ENCODE assay signal across 32 cellular contexts in the genomic region with DNA sequence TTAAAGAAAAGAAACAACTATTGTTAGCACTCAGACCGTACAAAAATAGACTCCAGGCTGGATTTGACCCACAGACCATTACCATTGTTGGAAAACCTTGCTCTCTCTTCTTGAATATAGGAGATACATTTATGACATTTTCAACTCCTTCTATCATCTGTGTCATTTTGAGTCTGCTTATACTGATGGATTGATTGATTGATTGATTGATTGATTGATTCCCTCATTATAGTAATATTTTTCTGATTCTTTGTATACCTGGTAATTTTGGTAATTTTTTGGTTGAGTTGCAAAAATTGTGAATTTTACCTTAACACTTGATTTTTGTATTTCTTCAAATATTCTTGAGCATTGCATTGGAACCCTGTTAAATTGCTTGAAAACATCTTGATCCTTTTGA.
"Had no signal": no experiment of that assay in that cellular context is flagged by ENCODE, and none has a peak within 500 bp of the region (broad histone marks: within the 10 kb centered on the region; RNA-seq: fewer than 3 reads in every experiment).

No MANE protein-coding gene starts in this region.

- H3K4me1 ChIP-seq: adrenal gland, body of pancreas, breast epithelium had no signal

- H3K36me3 ChIP-seq: adrenal gland, brain microvascular endothelial cell, breast epithelium had no signal

- H3K27ac ChIP-seq: adrenal gland, body of pancreas, brain microvascular endothelial cell, breast epithelium, VCaP had no signal

- H3K36me3 Mint-ChIP-seq: activated CD4-positive, alpha-beta memory T cell treated with anti-CD3 and anti-CD28 coated beads for 36 hours; activated naive CD4-positive, alpha-beta T cell treated with anti-CD3 and anti-CD28 coated beads, Interleukin-2, amount 50 U/mL, for 72 hours; activated naive CD8-positive, alpha-beta T cell treated with anti-CD3 and anti-CD28 coated beads for 36 hours had no signal

- H3K4me3 ChIP-seq: adrenal gland, body of pancreas, breast epithelium had no signal

- H3K4me1 Mint-ChIP-seq: activated B cell treated with CpG ODN at 0.5 μM for 24 hours; activated CD4-positive, alpha-beta T cell treated with anti-CD3 and anti-CD28 coated beads, Interleukin-2, amount 10 ng/mL, durations not matched to agents 24 days and 14 days; activated naive CD8-positive, alpha-beta T cell treated with anti-CD3 and anti-CD28 coated beads for 36 hours; activated T-helper 17 cell treated with anti-CD3 and anti-CD28 coated beads, Interleukin-2, amount 50 U/mL, for 72 hours; T-helper 17 cell had no signal

- H3K4me3 Mint-ChIP-seq: activated B cell treated with CpG ODN at 0.5 μM for 24 hours; activated CD4-positive, alpha-beta memory T cell treated with anti-CD3 and anti-CD28 coated beads for 36 hours; activated CD4-positive, alpha-beta T cell treated with anti-CD3 and anti-CD28 coated beads, Interleukin-2, amount 10 ng/mL, durations not matched to agents 24 days and 14 days; activated CD8-positive, alpha-beta T cell treated with anti-CD3 and anti-CD28 coated beads for 36 hours; activated naive CD4-positive, alpha-beta T cell treated with anti-CD3 and anti-CD28 coated beads for 36 hours; activated naive CD8-positive, alpha-beta T cell treated with anti-CD3 and anti-CD28 coated beads for 36 hours; activated T-cell treated with anti-CD3 and anti-CD28 coated beads, Interleukin-2, amount 50 U/mL, for 4 hours; activated T-cell treated with anti-CD3 and anti-CD28 coated beads, Interleukin-2, amount 50 U/mL, for 72 hours; activated T-helper 1 cell treated with anti-CD3 and anti-CD28 coated beads, Interleukin-12 subunit alpha, Interleukin-12 subunit beta, Interleukin-2, Interleukin-4 antibody, amounts not matched to agents 30 ng/mL and 10 ng/mL and 1 ng/mL, durations not matched to agents 14 hours and 24 hours and 36 hours; activated T-helper 17 cell treated with anti-CD3 and anti-CD28 coated beads, Interleukin-2, amount 50 U/mL, for 72 hours; T-helper 17 cell had no signal

- H3K9me3 ChIP-seq: adrenal gland, body of pancreas, breast epithelium had no signal

- DNase-seq: activated B cell treated with CpG ODN at 0.5 μM for 24 hours; activated CD4-positive, alpha-beta memory T cell treated with anti-CD3 and anti-CD28 coated beads for 36 hours; activated CD4-positive, alpha-beta T cell treated with anti-CD3 and anti-CD28 coated beads for 4 hours; activated CD4-positive, alpha-beta T cell treated with anti-CD3 and anti-CD28 coated beads, Interleukin-2, amount 50 U/mL, for 1 hour; activated CD4-positive, alpha-beta T cell treated with anti-CD3 and anti-CD28 coated beads, Interleukin-2, amount 50 U/mL, for 4 hours; activated CD4-positive, CD25-positive, alpha-beta regulatory T cell treated with anti-CD3 and anti-CD28 coated beads, Interleukin-2, amount 50 U/mL, for 72 hours; activated CD8-positive, alpha-beta memory T cell treated with anti-CD3 and anti-CD28 coated beads, Interleukin-2, amount 50 U/mL, for 4 hours; activated CD8-positive, alpha-beta T cell treated with anti-CD3 and anti-CD28 coated beads for 36 hours; activated effector memory CD4-positive, alpha-beta T cell treated with anti-CD3 and anti-CD28 coated beads, Interleukin-2, amount 50 U/mL, for 16 hours; activated gamma-delta T cell treated with Interleukin-2 at 50 U/mL for 16 hours; activated naive CD4-positive, alpha-beta T cell; activated naive CD4-positive, alpha-beta T cell treated with anti-CD3 and anti-CD28 coated beads for 36 hours; activated naive CD4-positive, alpha-beta T cell treated with anti-CD3 and anti-CD28 coated beads, Interleukin-2, amount 50 U/mL, for 16 hours; activated naive CD8-positive, alpha-beta T cell treated with anti-CD3 and anti-CD28 coated beads for 36 hours; activated T-cell treated with anti-CD3 and anti-CD28 coated beads for 4 hours; activated T-cell treated with anti-CD3 and anti-CD28 coated beads, Interleukin-2, amount 50 U/mL, for 1 hour; activated T-cell treated with anti-CD3 and anti-CD28 coated beads, Interleukin-2, amount 50 U/mL, for 4 hours; activated T-cell treated with anti-CD3 and anti-CD28 coated beads, Interleukin-2, amount 50 U/mL, for 72 hours; adrenal gland; amniotic stem cell; aorta; body of pancreas; brain microvascular endothelial cell; central memory CD4-positive, alpha-beta T cell; T-helper 17 cell; T1000 had no signal

- ATAC-seq: activated CD8-positive, alpha-beta T cell treated with anti-CD3 and anti-CD28 coated beads for 36 hours; activated naive CD4-positive, alpha-beta T cell treated with anti-CD3 and anti-CD28 coated beads, Interleukin-2, amount 50 U/mL, for 72 hours; activated T-cell treated with anti-CD3 and anti-CD28 coated beads, Interleukin-2, amount 50 U/mL, for 4 hours; activated T-cell treated with anti-CD3 and anti-CD28 coated beads, Interleukin-2, amount 50 U/mL, for 72 hours; activated T-helper 17 cell treated with anti-CD3 and anti-CD28 coated beads, Interleukin-2, amount 50 U/mL, for 72 hours; body of pancreas; T-helper 17 cell had no signal

- H3K9me3 Mint-ChIP-seq: activated B cell treated with CpG ODN at 0.5 μM for 24 hours; activated CD4-positive, alpha-beta memory T cell treated with anti-CD3 and anti-CD28 coated beads for 36 hours; activated CD4-positive, alpha-beta T cell treated with anti-CD3 and anti-CD28 coated beads, Interleukin-2, amount 10 ng/mL, durations not matched to agents 24 days and 14 days; activated CD8-positive, alpha-beta T cell treated with anti-CD3 and anti-CD28 coated beads for 36 hours; activated naive CD4-positive, alpha-beta T cell treated with anti-CD3 and anti-CD28 coated beads for 36 hours; activated naive CD4-positive, alpha-beta T cell treated with anti-CD3 and anti-CD28 coated beads, Interleukin-2, amount 50 U/mL, for 72 hours; activated naive CD8-positive, alpha-beta T cell treated with anti-CD3 and anti-CD28 coated beads for 36 hours; activated T-cell treated with anti-CD3 and anti-CD28 coated beads, Interleukin-2, amount 50 U/mL, for 4 hours; activated T-cell treated with anti-CD3 and anti-CD28 coated beads, Interleukin-2, amount 50 U/mL, for 72 hours; activated T-helper 1 cell treated with anti-CD3 and anti-CD28 coated beads, Interleukin-12 subunit alpha, Interleukin-12 subunit beta, Interleukin-2, Interleukin-4 antibody, amounts not matched to agents 30 ng/mL and 10 ng/mL and 1 ng/mL, durations not matched to agents 14 hours and 24 hours and 36 hours; activated T-helper 17 cell treated with anti-CD3 and anti-CD28 coated beads, Interleukin-2, amount 50 U/mL, for 72 hours had no signal

- H3K27ac Mint-ChIP-seq: activated B cell treated with CpG ODN at 0.5 μM for 24 hours; activated CD4-positive, alpha-beta memory T cell treated with anti-CD3 and anti-CD28 coated beads for 36 hours; activated CD4-positive, alpha-beta T cell treated with anti-CD3 and anti-CD28 coated beads, Interleukin-2, amount 10 ng/mL, durations not matched to agents 24 days and 14 days; activated CD8-positive, alpha-beta T cell treated with anti-CD3 and anti-CD28 coated beads for 36 hours; activated naive CD4-positive, alpha-beta T cell treated with anti-CD3 and anti-CD28 coated beads for 36 hours; activated naive CD4-positive, alpha-beta T cell treated with anti-CD3 and anti-CD28 coated beads, Interleukin-2, amount 50 U/mL, for 72 hours; activated naive CD8-positive, alpha-beta T cell treated with anti-CD3 and anti-CD28 coated beads for 36 hours; activated T-cell treated with anti-CD3 and anti-CD28 coated beads, Interleukin-2, amount 50 U/mL, for 72 hours; activated T-helper 1 cell treated with anti-CD3 and anti-CD28 coated beads, Interleukin-12 subunit alpha, Interleukin-12 subunit beta, Interleukin-2, Interleukin-4 antibody, amounts not matched to agents 30 ng/mL and 10 ng/mL and 1 ng/mL, durations not matched to agents 14 hours and 24 hours and 36 hours; activated T-helper 17 cell treated with anti-CD3 and anti-CD28 coated beads, Interleukin-2, amount 50 U/mL, for 72 hours; T-helper 17 cell had no signal

- H3K27me3 ChIP-seq: adrenal gland, body of pancreas, brain microvascular endothelial cell, breast epithelium had no signal
